Comparison of ENCODE assay signal across 1 cellular context in the genomic region with DNA sequence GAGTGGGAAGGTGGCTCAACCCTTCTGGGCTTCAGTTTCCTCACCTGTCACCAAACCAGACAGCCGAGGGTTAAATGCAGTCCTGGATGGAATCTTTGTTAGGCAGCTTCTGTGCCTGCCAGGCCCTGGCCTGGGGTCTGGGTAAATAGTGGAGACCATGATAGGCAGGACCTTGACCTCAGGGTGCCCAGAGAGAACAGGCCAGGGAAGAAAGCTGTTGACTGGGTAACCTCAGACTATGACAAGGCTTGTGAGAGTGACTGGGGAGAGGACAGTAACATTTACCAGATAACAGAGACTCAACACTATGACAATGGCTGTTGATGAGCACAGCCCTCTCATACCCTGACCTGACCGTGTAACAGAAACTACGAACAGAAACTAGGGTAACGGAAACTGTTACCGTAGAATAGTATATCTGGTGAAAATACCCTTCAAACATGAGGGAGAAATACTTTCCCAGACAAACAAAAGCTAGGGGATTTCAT.
TF ChIP-seq lines count a peak whose summit lies in the region.

No MANE protein-coding gene starts in this region.

TF ChIP-seq in HepG2, 621 proteins besides CTCF, POLR2A, EP300 and RAD21 (continued from another document):
- TF ChIP-seq, protein P1, sequence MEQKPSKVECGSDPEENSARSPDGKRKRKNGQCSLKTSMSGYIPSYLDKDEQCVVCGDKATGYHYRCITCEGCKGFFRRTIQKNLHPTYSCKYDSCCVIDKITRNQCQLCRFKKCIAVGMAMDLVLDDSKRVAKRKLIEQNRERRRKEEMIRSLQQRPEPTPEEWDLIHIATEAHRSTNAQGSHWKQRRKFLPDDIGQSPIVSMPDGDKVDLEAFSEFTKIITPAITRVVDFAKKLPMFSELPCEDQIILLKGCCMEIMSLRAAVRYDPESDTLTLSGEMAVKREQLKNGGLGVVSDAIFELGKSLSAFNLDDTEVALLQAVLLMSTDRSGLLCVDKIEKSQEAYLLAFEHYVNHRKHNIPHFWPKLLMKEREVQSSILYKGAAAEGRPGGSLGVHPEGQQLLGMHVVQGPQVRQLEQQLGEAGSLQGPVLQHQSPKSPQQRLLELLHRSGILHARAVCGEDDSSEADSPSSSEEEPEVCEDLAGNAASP (CRISPR knock-in tag; IDR thresholded peaks at IDR 0.05; ENCODE audit: borderline replicate concordance) = peak; percentile 73; the same call in 1 of the 2 replicates
- TF ChIP-seq ZNF652 (CRISPR knock-in tag; IDR thresholded peaks at IDR 0.05; ENCODE audit: borderline replicate concordance, low read depth) (peak; percentile 86), ZBTB7A (CRISPR knock-in tag; IDR thresholded peaks at IDR 0.05) (peak; percentile 85), ZIK1 (CRISPR knock-in tag; IDR thresholded peaks at IDR 0.05; ENCODE audit: borderline replicate concordance, low read depth) (no peak), HNF4A (CRISPR knock-in tag; IDR thresholded peaks at IDR 0.05) (peak; percentile 31; the same call in 1 of the 2 replicates), NR2F6 (IDR thresholded peaks at IDR 0.05) (0 out of 2 replicates have a peak, but pooled peaks have one; percentile 31), NR2F6 (CRISPR knock-in tag; IDR thresholded peaks at IDR 0.05) (peak; percentile 50), RXRA (CRISPR knock-in tag; IDR thresholded peaks at IDR 0.05) (0 out of 2 replicates have a peak, but pooled peaks have one; percentile 26), FOXO1 (CRISPR knock-in tag; IDR thresholded peaks at IDR 0.05) (0 out of 2 replicates have a peak, but pooled peaks have one; percentile 8), ZNF605 (CRISPR knock-in tag; IDR thresholded peaks at IDR 0.05) (no peak), JDP2 (CRISPR knock-in tag; IDR thresholded peaks at IDR 0.05; ENCODE audit: borderline replicate concordance) (no peak), HOXA3 (CRISPR knock-in tag; IDR thresholded peaks at IDR 0.05) (0 out of 2 replicates have a peak, but pooled peaks have one; percentile 24), SALL2 (CRISPR knock-in tag; IDR thresholded peaks at IDR 0.05) (no peak), ZNF335 (CRISPR knock-in tag; IDR thresholded peaks at IDR 0.05) (no peak), ZNF432 (CRISPR knock-in tag; IDR thresholded peaks at IDR 0.05; ENCODE audit: borderline replicate concordance) (no peak), ZNF891 (CRISPR knock-in tag; IDR thresholded peaks at IDR 0.05) (no peak), ZNF331 (CRISPR knock-in tag; IDR thresholded peaks at IDR 0.05) (peak; percentile 25; the same call in 1 of the 2 replicates), CBX5 (CRISPR knock-in tag; IDR thresholded peaks at IDR 0.05; ENCODE audit: borderline replicate concordance) (no peak), EEA1 (CRISPR knock-in tag; IDR thresholded peaks at IDR 0.05; ENCODE audit: borderline replicate concordance) (no peak), RORA (CRISPR knock-in tag; IDR thresholded peaks at IDR 0.05) (no peak), ZNF431 (CRISPR knock-in tag; IDR thresholded peaks at IDR 0.05; ENCODE audit: borderline replicate concordance, low read depth) (no peak), ZNF773 (CRISPR knock-in tag; IDR thresholded peaks at IDR 0.05; ENCODE audit: borderline replicate concordance) (no peak), SALL1 (CRISPR knock-in tag; IDR thresholded peaks at IDR 0.05) (peak; percentile 35; the same call in 1 of the 2 replicates), SOX13 (IDR thresholded peaks at IDR 0.05) (no peak), SOX13 (CRISPR knock-in tag; conservative IDR thresholded peaks at IDR 0.05 in 1 of 2, IDR thresholded peaks at IDR 0.05 in 1 of 2) (peak in 1 of 2 experiments; percentile 42; a peak in 1 of 4 replicates)
- TF ChIP-seq, protein P2, sequence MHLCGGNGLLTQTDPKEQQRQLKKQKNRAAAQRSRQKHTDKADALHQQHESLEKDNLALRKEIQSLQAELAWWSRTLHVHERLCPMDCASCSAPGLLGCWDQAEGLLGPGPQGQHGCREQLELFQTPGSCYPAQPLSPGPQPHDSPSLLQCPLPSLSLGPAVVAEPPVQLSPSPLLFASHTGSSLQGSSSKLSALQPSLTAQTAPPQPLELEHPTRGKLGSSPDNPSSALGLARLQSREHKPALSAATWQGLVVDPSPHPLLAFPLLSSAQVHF (CRISPR knock-in tag; IDR thresholded peaks at IDR 0.05) = no peak
- TF ChIP-seq, protein P3, sequence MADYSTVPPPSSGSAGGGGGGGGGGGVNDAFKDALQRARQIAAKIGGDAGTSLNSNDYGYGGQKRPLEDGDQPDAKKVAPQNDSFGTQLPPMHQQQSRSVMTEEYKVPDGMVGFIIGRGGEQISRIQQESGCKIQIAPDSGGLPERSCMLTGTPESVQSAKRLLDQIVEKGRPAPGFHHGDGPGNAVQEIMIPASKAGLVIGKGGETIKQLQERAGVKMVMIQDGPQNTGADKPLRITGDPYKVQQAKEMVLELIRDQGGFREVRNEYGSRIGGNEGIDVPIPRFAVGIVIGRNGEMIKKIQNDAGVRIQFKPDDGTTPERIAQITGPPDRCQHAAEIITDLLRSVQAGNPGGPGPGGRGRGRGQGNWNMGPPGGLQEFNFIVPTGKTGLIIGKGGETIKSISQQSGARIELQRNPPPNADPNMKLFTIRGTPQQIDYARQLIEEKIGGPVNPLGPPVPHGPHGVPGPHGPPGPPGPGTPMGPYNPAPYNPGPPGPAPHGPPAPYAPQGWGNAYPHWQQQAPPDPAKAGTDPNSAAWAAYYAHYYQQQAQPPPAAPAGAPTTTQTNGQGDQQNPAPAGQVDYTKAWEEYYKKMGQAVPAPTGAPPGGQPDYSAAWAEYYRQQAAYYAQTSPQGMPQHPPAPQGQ (CRISPR knock-in tag; IDR thresholded peaks at IDR 0.05; ENCODE audit: borderline replicate concordance) = no peak
- TF ChIP-seq, protein P4, sequence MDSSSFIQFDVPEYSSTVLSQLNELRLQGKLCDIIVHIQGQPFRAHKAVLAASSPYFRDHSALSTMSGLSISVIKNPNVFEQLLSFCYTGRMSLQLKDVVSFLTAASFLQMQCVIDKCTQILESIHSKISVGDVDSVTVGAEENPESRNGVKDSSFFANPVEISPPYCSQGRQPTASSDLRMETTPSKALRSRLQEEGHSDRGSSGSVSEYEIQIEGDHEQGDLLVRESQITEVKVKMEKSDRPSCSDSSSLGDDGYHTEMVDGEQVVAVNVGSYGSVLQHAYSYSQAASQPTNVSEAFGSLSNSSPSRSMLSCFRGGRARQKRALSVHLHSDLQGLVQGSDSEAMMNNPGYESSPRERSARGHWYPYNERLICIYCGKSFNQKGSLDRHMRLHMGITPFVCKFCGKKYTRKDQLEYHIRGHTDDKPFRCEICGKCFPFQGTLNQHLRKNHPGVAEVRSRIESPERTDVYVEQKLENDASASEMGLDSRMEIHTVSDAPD (CRISPR knock-in tag; IDR thresholded peaks at IDR 0.05) = 0 out of 2 replicates have a peak, but pooled peaks have one; percentile 40
